Comparison of ENCODE assay signal across 8 cellular contexts in the genomic region with DNA sequence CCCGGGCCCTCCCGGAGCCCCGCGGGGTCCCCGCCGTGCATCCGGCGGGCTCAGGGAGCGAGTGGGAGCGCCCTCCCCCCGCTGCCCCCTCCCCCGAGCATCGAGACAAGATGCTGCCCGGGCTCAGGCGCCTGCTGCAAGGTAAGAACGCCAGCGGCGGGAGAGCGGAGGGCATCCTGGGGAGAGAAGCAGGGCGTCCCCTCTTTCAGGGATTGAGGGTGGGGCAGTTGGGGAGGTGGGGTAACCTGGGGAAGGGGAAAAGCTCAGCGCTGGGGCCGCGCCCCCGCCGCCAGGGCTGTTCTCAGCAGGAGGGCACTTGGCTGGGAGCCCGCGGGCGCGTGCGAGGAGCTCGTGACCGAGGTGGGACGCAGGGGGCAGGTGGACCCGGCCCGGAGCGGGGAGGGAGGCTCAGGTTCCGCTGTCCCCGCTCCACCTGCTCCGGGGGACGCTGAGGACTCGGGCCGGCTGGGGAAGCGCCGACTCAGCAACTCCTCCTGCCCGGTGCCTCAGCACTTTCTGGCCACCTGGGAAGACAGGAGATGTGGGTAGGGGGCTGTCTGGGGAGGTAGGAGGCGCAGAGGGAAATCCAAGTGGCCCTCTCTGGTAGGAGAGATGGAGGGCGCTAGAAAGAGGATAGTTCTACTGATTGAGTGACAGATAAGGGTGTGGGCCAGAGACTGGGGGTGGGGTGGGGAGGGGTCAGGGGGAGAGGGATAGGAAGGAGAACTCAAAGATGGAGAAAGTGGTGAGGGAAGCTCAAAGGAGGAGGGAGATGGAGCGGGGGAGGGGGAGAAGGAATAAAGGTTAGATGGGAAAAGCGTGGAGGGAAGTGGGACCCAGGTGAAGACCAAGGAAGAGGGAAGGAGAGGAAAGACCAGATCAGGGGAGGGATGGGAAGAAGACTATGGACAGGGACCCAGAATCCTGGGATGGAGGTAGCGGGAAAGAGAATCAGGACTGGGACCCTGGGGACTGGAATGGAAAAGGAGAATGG. TPM values are rescaled to one million over a fixed set of nuclear protein-coding genes. Genes with fewer than 3 reads are reported as not detected.
DNase-seq lines count a peak whose midpoint lies in the region; ATAC-seq and TF ChIP-seq lines count a peak whose summit lies in the region.

No MANE protein-coding gene starts in this region.

- no peaks in the 10 kb centered on the region for H4K20me1 ChIP-seq in KMS-11 (ENCODE audit: insufficient read depth)

- H3K79me2 ChIP-seq in KMS-11 (ENCODE audit: insufficient read depth, low read depth), result no peaks in the 10 kb centered on the region

- no peaks in the 10 kb centered on the region for H3K9me3 ChIP-seq in effector memory CD4-positive, alpha-beta T cell (ENCODE audit: control insufficient read depth, low read length)

- H3K27ac ChIP-seq in KMS-11, result no peak overlapping the region
- H3K27ac ChIP-seq in effector memory CD4-positive, alpha-beta T cell (ENCODE audit: insufficient read depth, low read length, poor library complexity, severe bottlenecking), result no peak overlapping the region
- no peak overlapping the region for H3K27ac ChIP-seq in foreskin keratinocyte

- H3K4me1 ChIP-seq in KMS-11 (ENCODE audit: low read depth, poor library complexity, severe bottlenecking) (peaks cover 16% of the 10 kb centered on the region), foreskin keratinocyte (no peaks in the 10 kb centered on the region)
- H3K4me1 ChIP-seq in effector memory CD4-positive, alpha-beta T cell (ENCODE audit: control insufficient read depth, insufficient read depth, low read length, poor library complexity, severe bottlenecking), result peaks cover 34% of the 10 kb centered on the region

- H3K36me3 ChIP-seq in GM06990 (ENCODE audit: control insufficient read depth, insufficient read depth, low read length) (no peaks in the 10 kb centered on the region), KMS-11 (ENCODE audit: insufficient read depth) (no peaks in the 10 kb centered on the region)
- H3K36me3 ChIP-seq in effector memory CD4-positive, alpha-beta T cell (ENCODE audit: control insufficient read depth, insufficient read depth, low read length), result no peaks in the 10 kb centered on the region

- TF ChIP-seq CTCF in GM06990 (IDR thresholded peaks at IDR 0.05; ENCODE audit: insufficient read depth, low read length, poor library complexity, severe bottlenecking) (no peak), KMS-11 (conservative IDR thresholded peaks at IDR 0.05; ENCODE audit: low read depth, low read length) (no peak), osteocyte (IDR thresholded peaks at IDR 0.05) (no peak), foreskin keratinocyte (conservative IDR thresholded peaks at IDR 0.05) (no peak)

- DNase-seq in GM06990 (ENCODE audit: extremely low read depth, insufficient read length) (peak; percentile 23), osteocyte (ENCODE audit: extremely low spot score, unreplicated experiment) (no peak), foreskin keratinocyte (no peak), kidney glomerular epithelial cell (lab: John Stamatoyannopoulos, UW) (no peak), HT-29 (ENCODE audit: low spot score) (no peak)
- no peak for DNase-seq in effector memory CD4-positive, alpha-beta T cell

- H3K9ac ChIP-seq in KMS-11, result peak overlapping the region; percentile 68; the same call in 1 of the 2 replicates

- peaks cover 57% of the 10 kb centered on the region for H3K27me3 Mint-ChIP-seq in osteocyte (ENCODE audit: unreplicated experiment)

- peak overlapping the region; percentile 48 for H3K4me3 Mint-ChIP-seq in osteocyte (ENCODE audit: unreplicated experiment)

- peaks cover 25% of the 10 kb centered on the region for H3K4me1 Mint-ChIP-seq in osteocyte (ENCODE audit: unreplicated experiment)

- ATAC-seq in GM18867 (IDR thresholded peaks at IDR 0.05; ENCODE audit: unreplicated experiment) (no peak), foreskin keratinocyte (no peak)

- peak overlapping the region; percentile 66 for H2AFZ ChIP-seq in KMS-11 (ENCODE audit: low read depth)

- no peak overlapping the region for H3K27ac Mint-ChIP-seq in osteocyte (ENCODE audit: unreplicated experiment)

- peak overlapping the region; percentile 57 for H3K4me2 ChIP-seq in KMS-11

- H3K9me3 Mint-ChIP-seq in osteocyte (ENCODE audit: unreplicated experiment), result no peaks in the 10 kb centered on the region

- no peak overlapping the region for H3K4me3 ChIP-seq in GM06990 (replicated peaks; ENCODE audit: low read depth, low read length)
- no peak overlapping the region for H3K4me3 ChIP-seq in KMS-11 (IDR thresholded peaks at IDR 0.05; ENCODE audit: insufficient read depth, low read depth, low read length)
- peak overlapping the region; percentile 18 for H3K4me3 ChIP-seq in effector memory CD4-positive, alpha-beta T cell (ENCODE audit: insufficient read depth, low read depth, low read length, poor library complexity, severe bottlenecking)

- peaks cover 5% of the 10 kb centered on the region for H3K27me3 ChIP-seq in GM06990 (replicated peaks; ENCODE audit: control insufficient read depth, insufficient read depth, low read length)
- H3K27me3 ChIP-seq in KMS-11 (ENCODE audit: insufficient read depth, low read depth), result peaks cover 19% of the 10 kb centered on the region
- peaks cover 39% of the 10 kb centered on the region for H3K27me3 ChIP-seq in effector memory CD4-positive, alpha-beta T cell (replicated peaks; ENCODE audit: control insufficient read depth, insufficient read depth, low read length, poor library complexity, severe bottlenecking)
- peaks cover 64% of the 10 kb centered on the region for H3K27me3 ChIP-seq in foreskin keratinocyte

- H3K36me3 Mint-ChIP-seq in osteocyte (ENCODE audit: unreplicated experiment), result no peaks in the 10 kb centered on the region

RNA-seq across cellular contexts. Expression of a gene that starts 0.7 kb away (rescaled TPM):
- total RNA-seq in osteocyte (0.81 and 0.84 TPM in 2 replicates), foreskin keratinocyte (0.10 and 0.11 TPM in 2 replicates)
- 0.34 and 0.42 TPM in 2 replicates for polyA plus RNA-seq in foreskin keratinocyte
- 0.79 and 1.1 TPM in 2 replicates for total RNA-seq in HT-29 (2014; rRNA removed; shearing (Covaris generic))

RNA-seq across cellular contexts. Expression of a gene that starts 34.1 kb away (rescaled TPM):
- total RNA-seq in osteocyte (14.9 and 17.1 TPM in 2 replicates), foreskin keratinocyte (69.9 and 95.3 TPM in 2 replicates)
- 41.7 and 72.0 TPM in 2 replicates for polyA plus RNA-seq in foreskin keratinocyte
- not detected in 2 replicates for total RNA-seq in HT-29 (2014; rRNA removed; shearing (Covaris generic))

RNA-seq across cellular contexts. Expression of a gene that starts 54.4 kb away (rescaled TPM):
- total RNA-seq in osteocyte (14.3 and 16.2 TPM in 2 replicates), foreskin keratinocyte (4.3 and 6.2 TPM in 2 replicates)
- polyA plus RNA-seq in foreskin keratinocyte, result 3.2 and 5.4 TPM in 2 replicates
- total RNA-seq in HT-29 (2014; rRNA removed; shearing (Covaris generic)), result 47.7 and 60.8 TPM in 2 replicates

Comparison
In these comparisons a context has a peak if more than half of its experiments do, and no peak if none do; other contexts are left out.
1. RNA of a gene that starts 34.1 kb away (total RNA-seq): 69.9 to 95.3 TPM in foreskin keratinocyte and 14.9 to 17.1 TPM in osteocyte; not detected in HT-29; every median in the first group is over 10 times any median in the second.